Comparison of ENCODE assay signal across 15 cellular contexts in genomic region chr5:149930754-149931574, GRCh38. TPM values are rescaled to one million over a fixed set of nuclear protein-coding genes. Genes with fewer than 3 reads are reported as not detected.
DNase-seq lines count a peak whose midpoint lies in the region; ATAC-seq, FAIRE-seq and TF ChIP-seq lines count a peak whose summit lies in the region.
"Had no signal": no experiment of that assay in that cellular context is flagged by ENCODE, and none has a peak within 500 bp of the region (broad histone marks: within the 10 kb centered on the region; RNA-seq: fewer than 3 reads in every experiment).

No MANE protein-coding gene starts in this region.

- no peaks in the 10 kb centered on the region for H3K9me1 ChIP-seq in endothelial cell of umbilical vein (replicated peaks; ENCODE audit: control insufficient read depth, extremely low read depth, insufficient read depth, low read length)

- no peak overlapping the region for H3K9ac ChIP-seq in endothelial cell of umbilical vein (replicated peaks; ENCODE audit: extremely low read depth, insufficient read depth, low read length)

- H3K27me3 ChIP-seq in ACC112 (ENCODE audit: insufficient read depth, low read length): no peaks in the 10 kb centered on the region
- no peaks in the 10 kb centered on the region for H3K27me3 ChIP-seq in SJCRH30
- H3K27me3 ChIP-seq in endothelial cell of umbilical vein (ENCODE audit: control insufficient read depth in 2 of 2, insufficient read depth in 2 of 2, low read length in 2 of 2): peaks cover 0 to 2% of the 10 kb centered on the region in 2 experiments
- H3K27me3 ChIP-seq in prostate gland (replicated peaks; ENCODE audit: insufficient read depth): no peaks in the 10 kb centered on the region

- no TSS peak for BruUV-seq in endothelial cell of umbilical vein (replicated peaks; lab: Mats Ljungman, UMichigan)

- intact Hi-C loops in endothelial cell of umbilical vein (cut with micrococcal nuclease) (no loop called here), prostate gland (cut with DNase I) (loop anchor here (5.0 kb wide), 1 partner anchor 594 kb away; no protein-coding TSS in a partner anchor)

- no peak overlapping the region for H3K4me2 ChIP-seq in endothelial cell of umbilical vein (ENCODE audit: insufficient read depth, low read length)

- peak overlapping the region; percentile 68 for H3K4me3 ChIP-seq in ACC112 (ENCODE audit: low read depth, low read length)
- peak overlapping the region; percentile 62; the same call in 1 of the 2 replicates for H3K4me3 ChIP-seq in SJCRH30
- no peak overlapping the region for H3K4me3 ChIP-seq in endothelial cell of umbilical vein (replicated peaks in 1 of 3; ENCODE audit: insufficient read depth in 1 of 3, low read depth in 1 of 3, low read length in 3 of 3)
- H3K4me3 ChIP-seq in prostate gland: no peak overlapping the region

- POLR2A ChIA-PET in endothelial cell of umbilical vein (lab: Charles Lee): no interaction called here

- H4K20me1 ChIP-seq in endothelial cell of umbilical vein (replicated peaks; ENCODE audit: control insufficient read depth, extremely low read depth, insufficient read depth, low read length): no peaks in the 10 kb centered on the region

- CTCF ChIA-PET in endothelial cell of umbilical vein (lab: Charles Lee): interaction anchor here (0.8 to 6.7 kb wide), 5 partner anchors 29 to 78 kb away, joined by 3 to 68 read pairs (median 3); partner anchors contain the start of gene SLC26A2

- H3K9me3 ChIP-seq in SJCRH30 (replicated peaks) (no peaks in the 10 kb centered on the region), endothelial cell of umbilical vein (replicated peaks; ENCODE audit: control insufficient read depth, insufficient read depth, low read length) (no peaks in the 10 kb centered on the region), prostate gland (no peaks in the 10 kb centered on the region)

- peak; percentile 46 for FAIRE-seq in endothelial cell of umbilical vein (lab: Jason Lieb, UNC)

- WGBS in prostate gland: 71% methylated on average over 7 of the region's 7 CpGs

- H3K4me1 ChIP-seq in ACC112 (ENCODE audit: control insufficient read depth, insufficient read depth, low read length, unreplicated experiment) (peaks cover 9% of the 10 kb centered on the region), SJCRH30 (no peaks in the 10 kb centered on the region; the same call in 1 of the 2 replicates), endothelial cell of umbilical vein (ENCODE audit: control insufficient read depth, extremely low read depth, insufficient read depth, low read length) (no peaks in the 10 kb centered on the region), prostate gland (replicated peaks) (peaks cover 4% of the 10 kb centered on the region)

- dilution Hi-C loops in endothelial cell of umbilical vein (cut with MboI; ENCODE audit: extremely low pct_ligation_motif_present, low sequenced_read_pairs): no loop called here

- no peak for TF ChIP-seq POLR2A in endothelial cell of umbilical vein (IDR thresholded peaks at IDR 0.05; ENCODE audit: low read depth, low read length)
- TF ChIP-seq POLR2A in prostate gland (IDR thresholded peaks at IDR 0.05): no peak

- TF ChIP-seq CTCF in endothelial cell of umbilical vein (IDR thresholded peaks at IDR 0.05; ENCODE audit: extremely low read depth in 1 of 2, insufficient read depth in 1 of 2, low read depth in 1 of 2, low read length in 2 of 2) (no peak), omental fat pad (IDR thresholded peaks at IDR 0.05) (no peak), prostate gland (IDR thresholded peaks at IDR 0.05) (no peak)

- DNase-seq in SJCRH30 (no peak), endothelial cell of umbilical vein (ENCODE audit: low read depth, low spot score) (no peak), omental fat pad (ENCODE audit: low spot score) (no peak), NCI-H748 treated with DMSO at 0.1 percent for 48 hours (lab: John Stamatoyannopoulos, UW) (no peak), prostate gland (ENCODE audit: low spot score) (no peak)
- DNase-seq in NK-92 treated with Interleukin-12 subunit alpha and Interleukin-12 subunit beta, amount 100 ng/mL, for 24 hours (lab: John Stamatoyannopoulos, UW): no peak
- DNase-seq: activated CD4-positive, alpha-beta T cell treated with anti-CD3 and anti-CD28 coated beads, Interleukin-2, amount 50 U/mL, for 48 hours; activated T-cell treated with anti-CD3 and anti-CD28 coated beads, Interleukin-2, amount 50 U/mL, for 24 hours; glutamatergic neuron; MV-4-11; nephron progenitor cell; retina had no signal

- H2AFZ ChIP-seq in ACC112 (ENCODE audit: low read length, unreplicated experiment): peak overlapping the region; percentile 78
- H2AFZ ChIP-seq in endothelial cell of umbilical vein (ENCODE audit: low read depth, low read length): no peak overlapping the region

- H3K27ac ChIP-seq in ACC112 (ENCODE audit: low read depth, low read length) (no peak overlapping the region; the same call in 1 of the 2 replicates), SJCRH30 (no peak overlapping the region; the same call in 1 of the 2 replicates), endothelial cell of umbilical vein (ENCODE audit: insufficient read depth, low read depth, low read length) (no peak overlapping the region), prostate gland (peak overlapping the region in 1 of 2 donors; percentile 29)

- ATAC-seq in omental fat pad (ENCODE audit: low FRiP score) (peak; percentile 71), HG03095 (IDR thresholded peaks at IDR 0.05; ENCODE audit: unreplicated experiment) (no peak)

- H3K36me3 ChIP-seq in ACC112 (ENCODE audit: insufficient read depth, low read length) (no peaks in the 10 kb centered on the region), SJCRH30 (no peaks in the 10 kb centered on the region), endothelial cell of umbilical vein (ENCODE audit: control insufficient read depth in 2 of 2, extremely low read depth in 1 of 2, insufficient read depth in 2 of 2, low read length in 2 of 2) (no peaks in the 10 kb centered on the region), prostate gland (no peaks in the 10 kb centered on the region)

- H3K79me2 ChIP-seq in ACC112 (ENCODE audit: control insufficient read depth, insufficient read depth, low read length, unreplicated experiment) (no peaks in the 10 kb centered on the region), endothelial cell of umbilical vein (ENCODE audit: control insufficient read depth, insufficient read depth, low read length) (no peaks in the 10 kb centered on the region)

TF ChIP-seq in endothelial cell of umbilical vein, 7 proteins besides CTCF, POLR2A, EP300 and RAD21:
- TF ChIP-seq GATA2 (IDR thresholded peaks at IDR 0.05; ENCODE audit: insufficient read depth, insufficient read length, low read depth, low read length): no peak
- TF ChIP-seq EZH2 (IDR thresholded peaks at IDR 0.05; ENCODE audit: borderline replicate concordance, low read depth, low read length, severe bottlenecking): no peak
- TF ChIP-seq, protein P1, sequence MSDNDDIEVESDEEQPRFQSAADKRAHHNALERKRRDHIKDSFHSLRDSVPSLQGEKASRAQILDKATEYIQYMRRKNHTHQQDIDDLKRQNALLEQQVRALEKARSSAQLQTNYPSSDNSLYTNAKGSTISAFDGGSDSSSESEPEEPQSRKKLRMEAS (IDR thresholded peaks at IDR 0.05; ENCODE audit: insufficient read depth, insufficient read length): no peak
- no peak for TF ChIP-seq MYC (IDR thresholded peaks at IDR 0.05; ENCODE audit: low read depth, low read length)

RNA-seq across cellular contexts. Expression of gene PDE6A, which starts 13.6 kb away (rescaled TPM):
- total RNA-seq in SJCRH30 (2014; rRNA removed; shearing (Covaris generic)): 0.28 and 0.47 TPM in 2 replicates
- not detected in 2 replicates for total RNA-seq in endothelial cell of umbilical vein
- polyA plus RNA-seq in endothelial cell of umbilical vein: not detected in 2 replicates
- not detected in 2 replicates for polyA plus RNA-seq in endothelial cell of umbilical vein (2011; cell fraction: cytosol; rRNA removed)
- polyA plus RNA-seq in endothelial cell of umbilical vein (2011; cell fraction: nucleus; rRNA removed): not detected in 2 replicates
- polyA plus RNA-seq in endothelial cell of umbilical vein (2012): 0.07 TPM in 1 of 2 replicates, not detected in the other
- not detected in 2 replicates for polyA minus RNA-seq in endothelial cell of umbilical vein
- not detected for polyA minus RNA-seq in endothelial cell of umbilical vein (2011; cell fraction: cytosol; rRNA and poly(A)+ RNA removed)
- polyA minus RNA-seq in endothelial cell of umbilical vein (2011; cell fraction: nucleus; rRNA and poly(A)+ RNA removed): not detected in 2 replicates
- not detected for total RNA-seq in omental fat pad
- total RNA-seq in prostate gland: under 1 TPM in 1 of 2 donors, not detected in 1; 0.91 TPM
- total RNA-seq: OCI-LY7 had no signal

RNA-seq across cellular contexts. Expression of gene SLC26A2, which starts 29.6 kb away (rescaled TPM):
- total RNA-seq in SJCRH30 (2014; rRNA removed; shearing (Covaris generic)): 51.5 and 52.4 TPM in 2 replicates
- total RNA-seq in endothelial cell of umbilical vein (16.5 and 16.8 TPM in 2 replicates), omental fat pad (10 to 100 TPM; 14.8 to 21.8 (median 16.6) TPM), prostate gland (10 to 100 TPM; 19.4 to 31.0 TPM)
- 5.0 and 5.9 TPM in 2 replicates for polyA plus RNA-seq in endothelial cell of umbilical vein
- polyA plus RNA-seq in endothelial cell of umbilical vein (2011; cell fraction: cytosol; rRNA removed): 4.1 and 4.3 TPM in 2 replicates
- 4.0 and 4.5 TPM in 2 replicates for polyA plus RNA-seq in endothelial cell of umbilical vein (2011; cell fraction: nucleus; rRNA removed)
- polyA plus RNA-seq in endothelial cell of umbilical vein (2012): 9.5 and 14.9 TPM in 2 replicates
- polyA minus RNA-seq in endothelial cell of umbilical vein: 54.2 and 54.7 TPM in 2 replicates
- polyA minus RNA-seq in endothelial cell of umbilical vein (2011; cell fraction: cytosol; rRNA and poly(A)+ RNA removed): 4.4 TPM
- 6.5 and 18.6 TPM in 2 replicates for polyA minus RNA-seq in endothelial cell of umbilical vein (2011; cell fraction: nucleus; rRNA and poly(A)+ RNA removed)

Comparison
In these comparisons a context has a peak if more than half of its experiments do, and no peak if none do; other contexts are left out.
1. H3K4me3 ChIP-seq: peak in ACC112 (single experiment) and SJCRH30 (single experiment); none in endothelial cell of umbilical vein (0 of 3) and prostate gland (0 of 2).